Comparison of ENCODE assay signal across 9 cellular contexts in genomic region chr6:85015396-85015990, GRCh38.
DNase-seq lines count a peak whose midpoint lies in the region; ATAC-seq, FAIRE-seq and TF ChIP-seq lines count a peak whose summit lies in the region.
"Had no signal": no experiment of that assay in that cellular context is flagged by ENCODE, and none has a peak within 500 bp of the region (broad histone marks: within the 10 kb centered on the region; RNA-seq: fewer than 3 reads in every experiment).

No MANE protein-coding gene starts in this region.

- H3K9me3 ChIP-seq in A549 (no peaks in the 10 kb centered on the region), PC-3 (ENCODE audit: low read length) (no peaks in the 10 kb centered on the region), neural cell (ENCODE audit: low read length) (no peaks in the 10 kb centered on the region)

- 7% methylated on average over 12 of the region's 12 CpGs for WGBS in A549 (ENCODE audit: missing lambda C conversion rate)

- TF ChIP-seq EP300 in A549 (IDR thresholded peaks at IDR 0.05) = no peak
- no peak for TF ChIP-seq EP300 in neural cell (conservative IDR thresholded peaks at IDR 0.05; ENCODE audit: poor library complexity, severe bottlenecking)

- TF ChIP-seq CTCF in A549 (IDR thresholded peaks at IDR 0.05) (peak; percentile 52), GM12875 (IDR thresholded peaks at IDR 0.05; ENCODE audit: borderline replicate concordance, insufficient read depth, low read depth, low read length) (peak; percentile 60), PC-3 (conservative IDR thresholded peaks at IDR 0.05; ENCODE audit: low read depth, low read length) (peak; percentile 75), endothelial cell (IDR thresholded peaks at IDR 0.05; ENCODE audit: unreplicated experiment) (peak; percentile 94), neural cell (IDR thresholded peaks at IDR 0.05; ENCODE audit: poor library complexity, severe bottlenecking) (peak; percentile 49)

- H3K4me1 Mint-ChIP-seq in endothelial cell (ENCODE audit: unreplicated experiment) (peaks cover 18% of the 10 kb centered on the region), T-cell (no peaks in the 10 kb centered on the region)

- CTCF ChIA-PET in A549 (lab: Yijun Ruan, JAX) (interaction anchor here (1.2 to 1.6 kb wide), 3 partner anchors 36 to 112 kb away, joined by 3 to 4 read pairs (median 3); no protein-coding TSS in a partner anchor), PC-3 (lab: Charles Lee) (no interaction called here), T-cell (lab: Charles Lee) (no interaction called here)

- H3K27ac ChIP-seq in A549 (peak overlapping the region; percentile 57 to 64; a peak in 4 of 6 replicates), PC-3 (ENCODE audit: low read length) (no peak overlapping the region), neural cell (ENCODE audit: low read length) (no peak overlapping the region)

- H2AFZ ChIP-seq in PC-3 (ENCODE audit: low read length) = no peak overlapping the region
- H2AFZ ChIP-seq in neural cell (ENCODE audit: low read depth, low read length) = no peak overlapping the region

- peak; percentile 63 to 65 for TF ChIP-seq RAD21 in A549 (conservative IDR thresholded peaks at IDR 0.05 in 1 of 2, IDR thresholded peaks at IDR 0.05 in 1 of 2)
- TF ChIP-seq RAD21 in neural cell (conservative IDR thresholded peaks at IDR 0.05) = peak; percentile 15

- no peak for FAIRE-seq in A549 (lab: Jason Lieb, UNC)
- FAIRE-seq: endometrium had no signal

- H3K4me1 ChIP-seq in A549 = no peaks in the 10 kb centered on the region
- H3K4me1 ChIP-seq in PC-3 (ENCODE audit: insufficient read depth, low read length) = no peaks in the 10 kb centered on the region

- H3K4me2 ChIP-seq in A549 (peak overlapping the region; percentile 34; the same call in 2 of the 3 replicates), PC-3 (ENCODE audit: low read length) (no peak overlapping the region), neural cell (ENCODE audit: low read length) (no peak overlapping the region)

- H3K4me3 ChIP-seq in A549 (no peak overlapping the region), GM12875 (ENCODE audit: low read depth, low read length) (no peak overlapping the region), PC-3 (ENCODE audit: low read length) (no peak overlapping the region), neural cell (ENCODE audit: low read length) (no peak overlapping the region)

- BruUV-seq in PC-3 (replicated peaks; lab: Mats Ljungman, UMichigan) = no TSS peak

- DNase-seq in A549 (ENCODE audit: low read depth in 1 of 2, low spot score in 1 of 2) = peak; percentile 31 to 79
- peak; percentile 63 for DNase-seq in PC-3
- DNase-seq in endothelial cell (ENCODE audit: low spot score) = peak; percentile 80
- no peak for DNase-seq in T-cell
- no peak for DNase-seq in GOT3 (lab: John Stamatoyannopoulos, UW)

- H3K27me3 Mint-ChIP-seq in endothelial cell (ENCODE audit: unreplicated experiment) (peaks cover 9% of the 10 kb centered on the region), T-cell (peaks cover 4 to 6% of the 10 kb centered on the region in 2 donors)

- H4K20me1 ChIP-seq in PC-3 (ENCODE audit: low read length) (no peaks in the 10 kb centered on the region), neural cell (ENCODE audit: insufficient read depth) (no peaks in the 10 kb centered on the region)

- H3K27ac Mint-ChIP-seq in endothelial cell (ENCODE audit: unreplicated experiment) (no peak overlapping the region), T-cell (no peak overlapping the region)

- H3K9me3 Mint-ChIP-seq in endothelial cell (ENCODE audit: unreplicated experiment) (no peaks in the 10 kb centered on the region), T-cell (peaks cover 0 to 12% (median 0%) of the 10 kb centered on the region in 3 donors)

- ATAC-seq in A549 (peak; percentile 97 to 100), HG02970 (IDR thresholded peaks at IDR 0.05; ENCODE audit: low FRiP score, unreplicated experiment) (peak; percentile 65), PC-3 (peak; percentile 72), T-cell (replicated peaks in 1 of 4) (no peak)

- H3K27me3 ChIP-seq in PC-3 (ENCODE audit: low read length) = peaks cover 22% of the 10 kb centered on the region; the same call in 1 of the 2 replicates
- H3K27me3 ChIP-seq in neural cell (ENCODE audit: insufficient read depth, low read depth, low read length) = no peaks in the 10 kb centered on the region

- intact Hi-C loops in PC-3 (cut with micrococcal nuclease) = loop anchor here (2.0 kb wide), 1 partner anchor 307 kb away; no protein-coding TSS in a partner anchor

- H3F3A ChIP-seq in PC-3 (ENCODE audit: low read length, unreplicated experiment) (no peaks in the 10 kb centered on the region), neural cell (ENCODE audit: insufficient read depth, low read length, poor library complexity, severe bottlenecking) (no peaks in the 10 kb centered on the region)

- H3K36me3 Mint-ChIP-seq in endothelial cell (ENCODE audit: low read depth, unreplicated experiment) (no peaks in the 10 kb centered on the region), T-cell (no peaks in the 10 kb centered on the region)

- H3K36me3 ChIP-seq in PC-3 (ENCODE audit: low read depth, low read length) (no peaks in the 10 kb centered on the region), neural cell (ENCODE audit: insufficient read depth, low read length) (no peaks in the 10 kb centered on the region)

- POLR2A ChIA-PET in A549 (lab: Yijun Ruan, JAX) (no interaction called here), PC-3 (lab: Charles Lee; ENCODE audit: unreplicated experiment) (no interaction called here), T-cell (lab: Charles Lee) (no interaction called here)

- H3K9ac ChIP-seq in PC-3 (ENCODE audit: low read length) (no peak overlapping the region), neural cell (ENCODE audit: low read length) (no peak overlapping the region)

- no peak for TF ChIP-seq POLR2A in A549 (IDR thresholded peaks at IDR 0.05; ENCODE audit: low read length)

- H3K4me3 Mint-ChIP-seq in endothelial cell (ENCODE audit: unreplicated experiment) (no peak overlapping the region), T-cell (no peak overlapping the region)

- no peaks in the 10 kb centered on the region for H3K79me2 ChIP-seq in PC-3 (ENCODE audit: low read length)
- no peaks in the 10 kb centered on the region for H3K79me2 ChIP-seq in neural cell (replicated peaks; ENCODE audit: insufficient read depth, low read length)

- H3K9me2 ChIP-seq in PC-3 (replicated peaks; ENCODE audit: low read length) (no peaks in the 10 kb centered on the region), neural cell (ENCODE audit: insufficient read depth, low read length) (no peaks in the 10 kb centered on the region)

TF ChIP-seq in A549, 52 proteins besides CTCF, POLR2A, EP300 and RAD21:
- TF ChIP-seq HMGXB4 (CRISPR knock-in tag; IDR thresholded peaks at IDR 0.05; ENCODE audit: borderline replicate concordance) = no peak
- TF ChIP-seq SMC3 (IDR thresholded peaks at IDR 0.05) = peak; percentile 79

TF ChIP-seq in neural cell, 6 proteins besides CTCF, POLR2A, EP300 and RAD21:
- no peak for TF ChIP-seq MXI1 (conservative IDR thresholded peaks at IDR 0.05; ENCODE audit: poor library complexity, severe bottlenecking)
- TF ChIP-seq EZH2 (IDR thresholded peaks at IDR 0.05; ENCODE audit: borderline replicate concordance, insufficient read depth, low read length, poor library complexity, severe bottlenecking) = no peak
- TF ChIP-seq SMC3 (conservative IDR thresholded peaks at IDR 0.05; ENCODE audit: poor library complexity) = no peak
- TF ChIP-seq REST (IDR thresholded peaks at IDR 0.05; ENCODE audit: borderline replicate concordance) = no peak
- no peak for TF ChIP-seq POLR2AphosphoS5 (IDR thresholded peaks at IDR 0.05)
- no peak for TF ChIP-seq TAF1 (IDR thresholded peaks at IDR 0.05; ENCODE audit: low read depth)
TF ChIP-seq in neural cell: peak in this region for 0.

Comparison
In these comparisons a context has a peak if more than half of its experiments do, and no peak if none do; other contexts are left out.
1. ATAC-seq: peak in A549 (2 of 2), HG02970 (single experiment) and PC-3 (single experiment); none in T-cell (0 of 4).
2. DNase-seq: peak in A549 (2 of 2), PC-3 (single experiment) and endothelial cell (single experiment); none in T-cell (0 of 34) and GOT3 (single experiment).
3. H3K27ac ChIP-seq: peak in A549 (2 of 2); none in PC-3 (single experiment) and neural cell (single experiment).
4. Peak in every context shown above with its lines, with median percentiles within 50 percentile points of each other: CTCF ChIP-seq.